In the genomic region with DNA sequence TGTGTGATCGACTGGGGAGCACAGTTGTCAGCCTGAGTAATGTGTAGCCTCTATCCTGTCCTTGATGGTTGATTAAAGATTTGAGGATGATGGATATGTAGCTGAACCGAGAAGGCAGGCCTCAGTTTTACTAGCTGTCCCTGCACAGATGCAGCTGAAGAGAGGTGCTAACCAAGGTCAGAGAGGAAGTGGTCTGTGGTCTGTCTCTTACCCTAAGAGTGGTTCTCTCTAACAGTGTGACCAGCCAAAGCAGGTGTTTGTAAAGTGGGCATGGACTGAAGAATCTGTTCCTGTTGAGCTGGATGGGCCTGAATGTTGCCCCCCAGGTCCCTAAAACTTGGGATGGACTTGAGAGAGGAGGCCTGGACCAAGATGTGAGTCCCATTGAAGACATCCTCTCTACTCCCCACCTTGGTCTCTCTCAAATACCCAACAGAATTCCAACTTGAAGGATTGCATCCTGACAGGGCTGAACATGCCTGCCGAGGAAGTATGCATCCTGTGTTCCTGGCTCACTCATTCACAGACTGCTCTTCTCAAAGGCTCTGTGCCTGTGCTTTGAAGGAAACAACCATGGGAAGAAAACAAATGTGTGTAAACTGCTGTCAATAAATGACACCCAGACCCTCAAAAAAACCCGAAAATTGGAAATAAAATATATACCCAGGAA, we compare ENCODE assay signal across 13 cellular contexts.
DNase-seq lines count a peak whose midpoint lies in the region; ATAC-seq and TF ChIP-seq lines count a peak whose summit lies in the region.
"Had no signal": no experiment of that assay in that cellular context is flagged by ENCODE, and none has a peak within 500 bp of the region (broad histone marks: within the 10 kb centered on the region; RNA-seq: fewer than 3 reads in every experiment).

No MANE protein-coding gene starts in this region.

- no peak overlapping the region for H4K5ac ChIP-seq in H9 (ENCODE audit: insufficient read length, low read depth, low read length)

- no peaks in the 10 kb centered on the region for H3K79me2 ChIP-seq in H9 (ENCODE audit: insufficient read depth, low read length)

- H3T11ph ChIP-seq in H9 (ENCODE audit: low read length), result no peak overlapping the region

- WGBS in H9 (ENCODE audit: extremely low coverage, insufficient read length, low lambda C conversion rate), result no CpG with 5 or more reads among the region's 4 CpGs

- H2AK5ac ChIP-seq in H9 (ENCODE audit: insufficient read length, low read length), result no peak overlapping the region

- DNase-seq in H9 (peak; percentile 14), progenitor cell of endocrine pancreas (ENCODE audit: low spot score, unreplicated experiment) (no peak), SK-N-DZ (ENCODE audit: low spot score) (no peak), SKM-1 (lab: John Stamatoyannopoulos, UW; ENCODE audit: unreplicated experiment) (no peak), Right ventricle myocardium superior (no peak)
- DNase-seq: activated CD8-positive, alpha-beta memory T cell treated with anti-CD3 and anti-CD28 coated beads for 24 hours; hippocampal formation; Kasumi-1; NCI-H446 treated with DMSO at 0.1 percent for 48 hours; sigmoid colon had no signal

- H3K27ac Mint-ChIP-seq in H9 (peak overlapping the region in 1 of 3 experiments; percentile 49; a peak in 1 of 7 replicates), progenitor cell of endocrine pancreas (peak overlapping the region; percentile 37)

- intact Hi-C loops in Right ventricle myocardium superior (cut with DNase I), result no loop called here

- no peak overlapping the region for H2BK12ac ChIP-seq in H9 (ENCODE audit: insufficient read length, low read depth, low read length)

- no peaks in the 10 kb centered on the region for H3K27me3 Mint-ChIP-seq in H9 (ENCODE audit: low read depth)
- no peaks in the 10 kb centered on the region for H3K27me3 Mint-ChIP-seq in progenitor cell of endocrine pancreas

- H3K36me3 Mint-ChIP-seq in H9 (ENCODE audit: insufficient read depth in 1 of 3, low read depth in 3 of 3) (peaks cover 31 to 43% (median 35%) of the 10 kb centered on the region in 3 experiments), progenitor cell of endocrine pancreas (ENCODE audit: insufficient read depth) (peaks cover 6% of the 10 kb centered on the region)

- H2AFZ ChIP-seq in H9 (ENCODE audit: low read length), result no peak overlapping the region

- H3K56ac ChIP-seq in H9 (ENCODE audit: insufficient read length, low read depth, low read length), result peak overlapping the region; percentile 22

- H3K14ac ChIP-seq in H9 (ENCODE audit: insufficient read depth, low read length), result no peak overlapping the region

- H3K4ac ChIP-seq in H9 (ENCODE audit: low read depth, low read length), result no peak overlapping the region

- no peaks in the 10 kb centered on the region for H3K79me1 ChIP-seq in H9 (ENCODE audit: insufficient read depth, low read depth, low read length, poor library complexity, severe bottlenecking)

- H3K9ac ChIP-seq in H9 (ENCODE audit: extremely low read depth, insufficient read length, low read length), result no peak overlapping the region

- H2BK20ac ChIP-seq in H9 (ENCODE audit: low read depth, low read length, poor library complexity, severe bottlenecking), result no peak overlapping the region

- H3K23ac ChIP-seq in H9 (ENCODE audit: insufficient read length, low read depth, low read length), result no peak overlapping the region

- H3K4me3 Mint-ChIP-seq in H9, result no peak overlapping the region; a peak in 1 of 5 replicates
- no peak overlapping the region for H3K4me3 Mint-ChIP-seq in progenitor cell of endocrine pancreas (ENCODE audit: low read depth)

- no peaks in the 10 kb centered on the region for H4K20me1 ChIP-seq in H9 (ENCODE audit: control insufficient read depth, insufficient read depth, insufficient read length)

- no peak overlapping the region for H3K27ac ChIP-seq in H9 (ENCODE audit: insufficient read length, low read depth, low read length)
- H3K27ac ChIP-seq: sigmoid colon, SK-N-MC had no signal

- H3K9me3 Mint-ChIP-seq in H9 (peaks cover 0 to 11% of the 10 kb centered on the region in 2 experiments; a peak in 4 of 5 replicates), progenitor cell of endocrine pancreas (ENCODE audit: low read depth) (no peaks in the 10 kb centered on the region)

- H3K27me3 ChIP-seq in H9 (ENCODE audit: insufficient read depth, low read length), result no peaks in the 10 kb centered on the region
- H3K27me3 ChIP-seq: sigmoid colon had no signal

- H2BK5ac ChIP-seq in H9 (ENCODE audit: insufficient read length, low read length), result no peak overlapping the region

- H3K4me1 ChIP-seq in H9 (ENCODE audit: insufficient read depth, low read length), result no peaks in the 10 kb centered on the region
- H3K4me1 ChIP-seq: sigmoid colon had no signal

- peak; percentile 91 for ATAC-seq in GM19324 (IDR thresholded peaks at IDR 0.05; ENCODE audit: low FRiP score, unreplicated experiment)
- peak; percentile 90 for ATAC-seq in HG03378 (IDR thresholded peaks at IDR 0.05; ENCODE audit: unreplicated experiment)
- no peak for ATAC-seq in Right ventricle myocardium superior (ENCODE audit: poor library complexity)

- H3K18ac ChIP-seq in H9 (ENCODE audit: insufficient read length, low read depth, low read length), result no peak overlapping the region

- no peak overlapping the region for H2BK15ac ChIP-seq in H9 (ENCODE audit: low read depth, low read length)

- H4K8ac ChIP-seq in H9 (replicated peaks; ENCODE audit: insufficient read length, low read depth, low read length), result no peak overlapping the region

- peaks cover 11% of the 10 kb centered on the region for H3K9me3 ChIP-seq in H9 (ENCODE audit: control insufficient read depth, low read depth, low read length)

- no peak for TF ChIP-seq CTCF in H9 (conservative IDR thresholded peaks at IDR 0.05)
- TF ChIP-seq CTCF in progenitor cell of endocrine pancreas (IDR thresholded peaks at IDR 0.05; ENCODE audit: unreplicated experiment), result no peak

- no peak overlapping the region for H2BK120ac ChIP-seq in H9 (ENCODE audit: low read depth, low read length, poor library complexity, severe bottlenecking)

- H3K4me2 ChIP-seq in H9 (ENCODE audit: insufficient read depth, insufficient read length, low read length), result no peak overlapping the region

- no peaks in the 10 kb centered on the region for H3K4me1 Mint-ChIP-seq in H9
- H3K4me1 Mint-ChIP-seq in progenitor cell of endocrine pancreas (ENCODE audit: low read depth), result no peaks in the 10 kb centered on the region

- no peak overlapping the region for H4K91ac ChIP-seq in H9 (ENCODE audit: insufficient read length, low read depth, low read length)

- H3K23me2 ChIP-seq in H9 (ENCODE audit: insufficient read length, low read depth, low read length, poor library complexity, severe bottlenecking), result no peaks in the 10 kb centered on the region
